2 cellular contexts compared by ENCODE assay signal in the genomic region with DNA sequence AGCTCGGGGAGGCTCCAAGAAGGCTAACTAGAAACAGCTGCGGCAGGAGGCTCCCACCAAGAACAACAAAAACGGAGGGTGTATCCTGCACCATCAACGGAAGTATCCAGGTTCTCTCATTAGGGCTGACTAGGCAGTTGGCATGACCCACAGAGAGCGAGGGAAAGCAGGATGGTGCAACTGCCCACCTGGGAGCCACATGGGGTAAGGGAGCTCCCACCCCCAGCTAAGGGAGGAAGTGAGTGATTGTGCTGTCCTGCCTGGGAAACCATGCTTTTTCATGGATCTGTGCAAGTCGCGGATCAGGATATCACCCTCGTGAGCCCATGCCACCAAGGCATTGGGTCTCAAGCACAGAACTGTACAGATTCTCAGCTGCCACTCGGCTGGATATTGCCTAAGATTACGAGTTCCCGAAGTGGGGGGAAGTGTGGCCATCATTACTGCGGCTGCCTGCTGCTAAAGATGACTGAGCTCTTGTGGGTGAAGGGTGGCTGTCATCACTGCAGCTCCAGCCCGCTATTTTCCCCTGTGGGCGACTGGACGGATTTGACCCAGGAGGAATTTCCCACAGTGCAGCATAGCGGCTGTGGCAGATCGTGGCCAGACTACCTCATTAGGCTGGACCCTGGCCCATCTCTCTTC.
TF ChIP-seq lines count a peak whose summit lies in the region.

No MANE protein-coding gene starts in this region.

TF ChIP-seq in A549, 52 proteins besides CTCF, POLR2A, EP300 and RAD21:
- TF ChIP-seq ZNF302 (CRISPR knock-in tag; IDR thresholded peaks at IDR 0.05) (no peak), SMC3 (IDR thresholded peaks at IDR 0.05) (no peak), HDAC2 (IDR thresholded peaks at IDR 0.05) (no peak)
- TF ChIP-seq, protein P1, sequence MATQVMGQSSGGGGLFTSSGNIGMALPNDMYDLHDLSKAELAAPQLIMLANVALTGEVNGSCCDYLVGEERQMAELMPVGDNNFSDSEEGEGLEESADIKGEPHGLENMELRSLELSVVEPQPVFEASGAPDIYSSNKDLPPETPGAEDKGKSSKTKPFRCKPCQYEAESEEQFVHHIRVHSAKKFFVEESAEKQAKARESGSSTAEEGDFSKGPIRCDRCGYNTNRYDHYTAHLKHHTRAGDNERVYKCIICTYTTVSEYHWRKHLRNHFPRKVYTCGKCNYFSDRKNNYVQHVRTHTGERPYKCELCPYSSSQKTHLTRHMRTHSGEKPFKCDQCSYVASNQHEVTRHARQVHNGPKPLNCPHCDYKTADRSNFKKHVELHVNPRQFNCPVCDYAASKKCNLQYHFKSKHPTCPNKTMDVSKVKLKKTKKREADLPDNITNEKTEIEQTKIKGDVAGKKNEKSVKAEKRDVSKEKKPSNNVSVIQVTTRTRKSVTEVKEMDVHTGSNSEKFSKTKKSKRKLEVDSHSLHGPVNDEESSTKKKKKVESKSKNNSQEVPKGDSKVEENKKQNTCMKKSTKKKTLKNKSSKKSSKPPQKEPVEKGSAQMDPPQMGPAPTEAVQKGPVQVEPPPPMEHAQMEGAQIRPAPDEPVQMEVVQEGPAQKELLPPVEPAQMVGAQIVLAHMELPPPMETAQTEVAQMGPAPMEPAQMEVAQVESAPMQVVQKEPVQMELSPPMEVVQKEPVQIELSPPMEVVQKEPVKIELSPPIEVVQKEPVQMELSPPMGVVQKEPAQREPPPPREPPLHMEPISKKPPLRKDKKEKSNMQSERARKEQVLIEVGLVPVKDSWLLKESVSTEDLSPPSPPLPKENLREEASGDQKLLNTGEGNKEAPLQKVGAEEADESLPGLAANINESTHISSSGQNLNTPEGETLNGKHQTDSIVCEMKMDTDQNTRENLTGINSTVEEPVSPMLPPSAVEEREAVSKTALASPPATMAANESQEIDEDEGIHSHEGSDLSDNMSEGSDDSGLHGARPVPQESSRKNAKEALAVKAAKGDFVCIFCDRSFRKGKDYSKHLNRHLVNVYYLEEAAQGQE (IDR thresholded peaks at IDR 0.05) = no peak
- TF ChIP-seq, protein P2, sequence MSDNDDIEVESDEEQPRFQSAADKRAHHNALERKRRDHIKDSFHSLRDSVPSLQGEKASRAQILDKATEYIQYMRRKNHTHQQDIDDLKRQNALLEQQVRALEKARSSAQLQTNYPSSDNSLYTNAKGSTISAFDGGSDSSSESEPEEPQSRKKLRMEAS (IDR thresholded peaks at IDR 0.05) = no peak

TF ChIP-seq in H1, 55 proteins besides CTCF, POLR2A, EP300 and RAD21:
- TF ChIP-seq EZH2 (IDR thresholded peaks at IDR 0.05; ENCODE audit: low read depth, low read length, severe bottlenecking) = no peak
